ENCODE assay signal across 13 cellular contexts in genomic region chr7:93044147-93044810, GRCh38.
DNase-seq lines count a peak whose midpoint lies in the region; ATAC-seq, FAIRE-seq and TF ChIP-seq lines count a peak whose summit lies in the region.
"Had no signal": no experiment of that assay in that cellular context is flagged by ENCODE, and none has a peak within 500 bp of the region (broad histone marks: within the 10 kb centered on the region; RNA-seq: fewer than 3 reads in every experiment).

No MANE protein-coding gene starts in this region.

- no peaks in the 10 kb centered on the region for H3K9me3 Mint-ChIP-seq in astrocyte (ENCODE audit: unreplicated experiment)
- H3K9me3 Mint-ChIP-seq: stimulated activated naive CD8-positive, alpha-beta T cell treated with anti-CD3 and anti-CD28 coated beads, Interleukin-15, amount 100 ng/mL, for 72 hours had no signal

- peak overlapping the region; percentile 75 for H3K27ac Mint-ChIP-seq in astrocyte (ENCODE audit: unreplicated experiment)

- H3K27me3 Mint-ChIP-seq in astrocyte (ENCODE audit: low read depth, unreplicated experiment) = no peaks in the 10 kb centered on the region
- H3K27me3 Mint-ChIP-seq: stimulated activated naive CD8-positive, alpha-beta T cell treated with anti-CD3 and anti-CD28 coated beads, Interleukin-15, amount 100 ng/mL, for 72 hours had no signal

- H3K36me3 Mint-ChIP-seq in astrocyte (ENCODE audit: low read depth, unreplicated experiment) = no peaks in the 10 kb centered on the region

- no peaks in the 10 kb centered on the region for H3K36me3 ChIP-seq in astrocyte (ENCODE audit: insufficient read depth, low read length)
- no peaks in the 10 kb centered on the region for H3K36me3 ChIP-seq in hepatocyte (replicated peaks; ENCODE audit: insufficient read depth, low read depth)

- H3K4me3 ChIP-seq in astrocyte (ENCODE audit: insufficient read depth, low read depth, low read length) (no peak overlapping the region), hepatocyte (no peak overlapping the region)

- H3K79me2 ChIP-seq in astrocyte (ENCODE audit: insufficient read depth, low read length) (no peaks in the 10 kb centered on the region), hepatocyte (no peaks in the 10 kb centered on the region)

- H3K27me3 ChIP-seq in astrocyte (ENCODE audit: insufficient read depth, low read length) (no peaks in the 10 kb centered on the region), hepatocyte (no peaks in the 10 kb centered on the region)

- no peaks in the 10 kb centered on the region for H3K9me2 ChIP-seq in hepatocyte (replicated peaks; ENCODE audit: insufficient read depth)

- H3K9me3 ChIP-seq in astrocyte (ENCODE audit: insufficient read depth, low read depth, low read length) = no peaks in the 10 kb centered on the region
- no peaks in the 10 kb centered on the region for H3K9me3 ChIP-seq in hepatocyte (ENCODE audit: low read depth)

- 76% methylated on average over 6 of the region's 6 CpGs for WGBS in hepatocyte (ENCODE audit: low lambda C conversion rate, missing lambda C conversion rate)

- DNase-seq in NCI-H2227 (lab: John Stamatoyannopoulos, UW; ENCODE audit: unreplicated experiment) (peak; percentile 25), NCI-H2227 treated with DMSO at 0.1 percent for 48 hours (lab: John Stamatoyannopoulos, UW) (no peak), astrocyte (ENCODE audit: low read depth) (peak; percentile 87), hepatocyte (ENCODE audit: low spot score) (no peak), stromal cell of bone marrow (ENCODE audit: low read depth) (peak; percentile 13), GM12891 (ENCODE audit: insufficient read length, low spot score) (no peak)
- DNase-seq in stimulated activated CD4-positive, alpha-beta T cell treated with anti-CD3 and anti-CD28 coated beads, Interleukin-12 subunit alpha, Interleukin-12 subunit beta, amount 100 ng/mL, for 4 hours = no peak
- DNase-seq: activated CD8-positive, alpha-beta memory T cell treated with anti-CD3 and anti-CD28 coated beads for 24 hours; anterior cingulate cortex; NCI-H1694 treated with DMSO at 0.1 percent for 48 hours; stimulated activated naive CD8-positive, alpha-beta T cell treated with anti-CD3 and anti-CD28 coated beads, Interleukin-15, amount 100 ng/mL, for 72 hours had no signal

- TF ChIP-seq CTCF in astrocyte (IDR thresholded peaks at IDR 0.05; ENCODE audit: insufficient read depth, low read depth, low read length) (no peak), hepatocyte (IDR thresholded peaks at IDR 0.05; ENCODE audit: poor library complexity) (no peak)

- no peak for TF ChIP-seq POLR2A in GM12891 (IDR thresholded peaks at IDR 0.05; ENCODE audit: low read depth, low read length)

- H3K27ac ChIP-seq in astrocyte (ENCODE audit: low read depth, low read length) = peak overlapping the region; percentile 90
- peak overlapping the region; percentile 11 for H3K27ac ChIP-seq in hepatocyte

- H3K4me1 ChIP-seq in astrocyte (ENCODE audit: insufficient read depth, low read length) (peaks cover 22% of the 10 kb centered on the region), hepatocyte (ENCODE audit: insufficient read depth) (peaks cover 2% of the 10 kb centered on the region)

- peak; percentile 56 for FAIRE-seq in astrocyte (lab: Jason Lieb, UNC)
- no peak for FAIRE-seq in GM12891 (lab: Jason Lieb, UNC)
- FAIRE-seq: A204.1 had no signal

- H3K4me2 ChIP-seq in astrocyte (ENCODE audit: low read length) (peak overlapping the region; percentile 86), hepatocyte (no peak overlapping the region)

- ATAC-seq in GM19395 (IDR thresholded peaks at IDR 0.05; ENCODE audit: unreplicated experiment) = no peak
- ATAC-seq: stimulated activated naive CD8-positive, alpha-beta T cell treated with anti-CD3 and anti-CD28 coated beads, Interleukin-15, amount 100 ng/mL, for 72 hours had no signal

- H2AFZ ChIP-seq in astrocyte (ENCODE audit: low read depth, low read length) (peak overlapping the region; percentile 81), hepatocyte (peak overlapping the region; percentile 42)

- H3K4me3 Mint-ChIP-seq in astrocyte (ENCODE audit: unreplicated experiment) = no peak overlapping the region
- H3K4me3 Mint-ChIP-seq: stimulated activated naive CD8-positive, alpha-beta T cell treated with anti-CD3 and anti-CD28 coated beads, Interleukin-15, amount 100 ng/mL, for 72 hours had no signal

- H4K20me1 ChIP-seq in astrocyte (ENCODE audit: insufficient read depth, low read length) (no peaks in the 10 kb centered on the region), hepatocyte (ENCODE audit: insufficient read depth, poor library complexity, severe bottlenecking) (no peaks in the 10 kb centered on the region)

- peak overlapping the region; percentile 78 for H3K9ac ChIP-seq in astrocyte (ENCODE audit: low read length)

- peaks cover 25% of the 10 kb centered on the region for H3K4me1 Mint-ChIP-seq in astrocyte (ENCODE audit: low read depth, unreplicated experiment)

TF ChIP-seq in GM12891, 5 proteins besides CTCF, POLR2A, EP300 and RAD21:
- TF ChIP-seq POU2F2 (IDR thresholded peaks at IDR 0.05; ENCODE audit: low read depth, low read length) (no peak), POLR2AphosphoS5 (IDR thresholded peaks at IDR 0.05; ENCODE audit: low read depth, low read length) (no peak), TAF1 (IDR thresholded peaks at IDR 0.05; ENCODE audit: low read depth, low read length) (no peak), PAX5 (IDR thresholded peaks at IDR 0.05; ENCODE audit: insufficient read depth, low read length, severe bottlenecking) (no peak), SPI1 (IDR thresholded peaks at IDR 0.05; ENCODE audit: low read depth, low read length) (no peak)
TF ChIP-seq in GM12891: peak in this region for 0.

Comparison
In these comparisons a context has a peak if more than half of its experiments do, and no peak if none do; other contexts are left out.
1. DNase-seq: peak in NCI-H2227 (single experiment), astrocyte (single experiment) and stromal cell of bone marrow (single experiment); none in NCI-H2227 treated with DMSO at 0.1 percent for 48 hours (single experiment), hepatocyte (single experiment), GM12891 (single experiment) and stimulated activated CD4-positive, alpha-beta T cell treated with anti-CD3 and anti-CD28 coated beads, Interleukin-12 subunit alpha, Interleukin-12 subunit beta, amount 100 ng/mL, for 4 hours (single experiment).